In the genomic region with DNA sequence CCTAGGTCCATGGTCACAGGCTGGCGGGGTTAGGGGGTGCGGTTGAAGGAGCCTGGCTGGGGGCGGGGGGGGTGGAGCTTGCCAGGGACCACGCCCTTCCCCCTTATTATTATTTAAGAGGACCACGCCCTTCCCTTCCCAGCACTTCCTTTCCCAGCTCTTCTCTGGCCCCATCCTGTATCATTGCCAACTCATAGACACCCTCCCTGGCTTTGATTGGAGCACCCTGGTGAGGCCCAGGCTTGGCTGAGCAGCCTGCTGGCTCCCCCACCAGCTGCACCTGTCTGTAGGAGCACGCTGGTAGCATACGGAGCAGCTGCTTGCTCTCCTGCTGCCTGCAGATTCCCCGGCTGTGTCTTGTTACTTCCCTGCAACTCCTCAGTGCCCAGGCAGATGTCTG, we compare ENCODE assay signal across 22 cellular contexts.
DNase-seq lines count a peak whose midpoint lies in the region; ATAC-seq, FAIRE-seq and TF ChIP-seq lines count a peak whose summit lies in the region.
"Had no signal": no experiment of that assay in that cellular context is flagged by ENCODE, and none has a peak within 500 bp of the region (broad histone marks: within the 10 kb centered on the region; RNA-seq: fewer than 3 reads in every experiment).

No MANE protein-coding gene starts in this region.

- peaks cover 6% of the 10 kb centered on the region for H3K27me3 Mint-ChIP-seq in WTC11 (ENCODE audit: low read depth)

- H3K36me3 Mint-ChIP-seq in WTC11 = no peaks in the 10 kb centered on the region
- H3K36me3 Mint-ChIP-seq: CD8-positive, alpha-beta memory T cell had no signal

- DNase-seq in DMS53 treated with DMSO at 0.1 percent for 48 hours (lab: John Stamatoyannopoulos, UW; ENCODE audit: unreplicated experiment) (peak; percentile 52), NCI-H146 treated with DMSO at 0.1 percent for 48 hours (lab: John Stamatoyannopoulos, UW; ENCODE audit: unreplicated experiment) (peak; percentile 0), NCI-H510A (lab: John Stamatoyannopoulos, UW) (peak; percentile 61), WTC11 (ENCODE audit: low spot score) (no peak), kidney glomerular epithelial cell (lab: John Stamatoyannopoulos, UW) (no peak), GM12891 (ENCODE audit: insufficient read length, low spot score) (no peak), NCI-H1930 (lab: John Stamatoyannopoulos, UW) (no peak)
- DNase-seq: activated CD4-positive, alpha-beta T cell treated with anti-CD3 and anti-CD28 coated beads, Interleukin-2, amount 50 U/mL, for 4 hours; activated gamma-delta T cell; CD8-positive, alpha-beta memory T cell; dorsolateral prefrontal cortex; erythroblast; left cardiac atrium; NCI-H2227 treated with DMSO at 0.1 percent for 48 hours; stimulated activated CD4-positive, alpha-beta T cell treated with anti-CD3 and anti-CD28 coated beads, Interleukin-2, amount 100 ng/mL, for 48 hours; T-helper 17 cell; transverse colon had no signal

- no peak overlapping the region for H3K27ac Mint-ChIP-seq in WTC11
- H3K27ac Mint-ChIP-seq: nephron; stimulated activated naive CD8-positive, alpha-beta T cell treated with anti-CD3 and anti-CD28 coated beads, Interleukin-15, Interleukin-2, amounts not matched to agents 100 ng/mL and 50 ng/mL, for 24 hours; T-helper 17 cell had no signal

- no peak for TF ChIP-seq CTCF in WTC11 (IDR thresholded peaks at IDR 0.05)

- peak; percentile 44 for ATAC-seq in WTC11
- no peak for ATAC-seq in GM18505 (IDR thresholded peaks at IDR 0.05; ENCODE audit: unreplicated experiment)
- ATAC-seq: left cardiac atrium, T-helper 17 cell had no signal

- CTCF ChIA-PET in WTC11 (lab: Charles Lee) = interaction anchor here (0.8 to 4.1 kb wide), 5 partner anchors 23 to 910 kb away, joined by 3 to 19 read pairs (median 3); no protein-coding TSS in a partner anchor

- peaks cover 24% of the 10 kb centered on the region for H3K4me1 Mint-ChIP-seq in WTC11
- H3K4me1 Mint-ChIP-seq: CD8-positive, alpha-beta memory T cell; nephron; T-helper 17 cell had no signal

- POLR2A ChIA-PET in WTC11 (lab: Charles Lee) = no interaction called here

- H3K9me3 Mint-ChIP-seq in WTC11 = no peaks in the 10 kb centered on the region
- H3K9me3 Mint-ChIP-seq: CD8-positive, alpha-beta memory T cell; nephron; stimulated activated naive CD8-positive, alpha-beta T cell treated with anti-CD3 and anti-CD28 coated beads, Interleukin-15, Interleukin-2, amounts not matched to agents 100 ng/mL and 50 ng/mL, for 24 hours had no signal

- TF ChIP-seq POLR2A in GM18505 (IDR thresholded peaks at IDR 0.05; ENCODE audit: borderline replicate concordance, extremely low read depth, insufficient read depth, insufficient read length) = no peak
- TF ChIP-seq POLR2A in GM12891 (IDR thresholded peaks at IDR 0.05; ENCODE audit: low read depth, low read length) = no peak

- no peak overlapping the region for H3K4me3 Mint-ChIP-seq in WTC11
- H3K4me3 Mint-ChIP-seq: CD8-positive, alpha-beta memory T cell; nephron; stimulated activated naive CD8-positive, alpha-beta T cell treated with anti-CD3 and anti-CD28 coated beads, Interleukin-15, Interleukin-2, amounts not matched to agents 100 ng/mL and 50 ng/mL, for 24 hours; T-helper 17 cell had no signal

- FAIRE-seq in GM12891 (lab: Jason Lieb, UNC) = no peak
- FAIRE-seq: frontal cortex, H1 had no signal

TF ChIP-seq in WTC11, 78 proteins besides CTCF, POLR2A, EP300 and RAD21:
- no peak for TF ChIP-seq ATF1 (CRISPR knock-in tag; IDR thresholded peaks at IDR 0.05)
- TF ChIP-seq ZNF423 (CRISPR knock-in tag; IDR thresholded peaks at IDR 0.05) = peak; percentile 43; the same call in 1 of the 2 replicates
TF ChIP-seq in WTC11: peak in this region for 1.

TF ChIP-seq in GM12891, 5 proteins besides CTCF, POLR2A, EP300 and RAD21:
- TF ChIP-seq TAF1 (IDR thresholded peaks at IDR 0.05; ENCODE audit: low read depth, low read length) (no peak), PAX5 (IDR thresholded peaks at IDR 0.05; ENCODE audit: insufficient read depth, low read length, severe bottlenecking) (no peak), POLR2AphosphoS5 (IDR thresholded peaks at IDR 0.05; ENCODE audit: low read depth, low read length) (no peak), SPI1 (IDR thresholded peaks at IDR 0.05; ENCODE audit: low read depth, low read length) (no peak), POU2F2 (IDR thresholded peaks at IDR 0.05; ENCODE audit: low read depth, low read length) (no peak)

Comparison
In these comparisons a context has a peak if more than half of its experiments do, and no peak if none do; other contexts are left out.
1. DNase-seq: peak in DMS53 treated with DMSO at 0.1 percent for 48 hours (single experiment), NCI-H146 treated with DMSO at 0.1 percent for 48 hours (single experiment) and NCI-H510A (single experiment); none in WTC11 (single experiment), kidney glomerular epithelial cell (single experiment), GM12891 (single experiment) and NCI-H1930 (0 of 2).